ENCODE assay signal across 9 cellular contexts in genomic region chr6:164106345-164106769, GRCh38.
DNase-seq lines count a peak whose midpoint lies in the region; ATAC-seq, FAIRE-seq and TF ChIP-seq lines count a peak whose summit lies in the region.
"Had no signal": no experiment of that assay in that cellular context is flagged by ENCODE, and none has a peak within 500 bp of the region (broad histone marks: within the 10 kb centered on the region; RNA-seq: fewer than 3 reads in every experiment).

No MANE protein-coding gene starts in this region.

- H3K36me3 ChIP-seq in K562 (ENCODE audit: control insufficient read depth, insufficient read depth, low read length) (no peaks in the 10 kb centered on the region), mesendoderm (ENCODE audit: control insufficient read depth, insufficient read depth, low read length) (no peaks in the 10 kb centered on the region), transverse colon (no peaks in the 10 kb centered on the region)

- no TSS peak for BruUV-seq in K562 (replicated peaks; lab: Mats Ljungman, UMichigan)

- no peak overlapping the region for H3K56ac ChIP-seq in mesendoderm (ENCODE audit: low read length)

- H4K8ac ChIP-seq in mesendoderm (ENCODE audit: low read depth, low read length) = no peak overlapping the region

- no peak overlapping the region for H2AK5ac ChIP-seq in mesendoderm (ENCODE audit: low read length)

- DNase-seq in DMS114 treated with DMSO at 0.1 percent for 48 hours (lab: John Stamatoyannopoulos, UW; ENCODE audit: unreplicated experiment) (peak; percentile 0), K562 (ENCODE audit: extremely low read depth in 1 of 4, low spot score in 3 of 4) (peak; percentile 68 to 74 (median 70)), mesendoderm (peak; percentile 58), NCI-H1105 treated with DMSO at 0.1 percent for 48 hours (lab: John Stamatoyannopoulos, UW) (no peak), CD1c-positive myeloid dendritic cell (ENCODE audit: extremely low spot score) (no peak), transverse colon (no peak)

- peak overlapping the region; percentile 64 for H3K4me2 ChIP-seq in K562 (ENCODE audit: insufficient read depth, low read length)
- no peak overlapping the region for H3K4me2 ChIP-seq in mesendoderm (ENCODE audit: low read length)

- TF ChIP-seq CTCF in K562 (IDR thresholded peaks at IDR 0.05 in 2 of 3, conservative IDR thresholded peaks at IDR 0.05 in 1 of 3; ENCODE audit: insufficient read depth in 2 of 3, low read depth in 1 of 3, low read length in 3 of 3) = peak; percentile 61 to 82 (median 68)
- no peak for TF ChIP-seq CTCF in transverse colon (IDR thresholded peaks at IDR 0.05)

- H4K5ac ChIP-seq in mesendoderm (ENCODE audit: low read length) = no peak overlapping the region

- H4K20me1 ChIP-seq in K562 (replicated peaks; ENCODE audit: control insufficient read depth, insufficient read depth, low read length) = no peaks in the 10 kb centered on the region

- H3K9me3 ChIP-seq in K562 (replicated peaks; ENCODE audit: control insufficient read depth, insufficient read depth, low read depth, low read length) (no peaks in the 10 kb centered on the region), transverse colon (no peaks in the 10 kb centered on the region)

- POLR2A ChIA-PET in K562 (lab: Yijun Ruan, JAX) = no interaction called here

- H3K27ac ChIP-seq in K562 (ENCODE audit: extremely low read depth, low read depth, low read length) (no peak overlapping the region), mesendoderm (ENCODE audit: low read depth, low read length) (no peak overlapping the region), transverse colon (no peak overlapping the region)

- intact Hi-C loops in K562 (cut with micrococcal nuclease) = loop anchor here (5.0 to 10.0 kb wide), 4 partner anchors 149 to 924 kb away; partner anchors contain the start of gene QKI
- intact Hi-C loops in transverse colon (cut with DNase I; ENCODE audit: low total_unique reads) = no loop called here

- H3K4me3 ChIP-seq in K562 = peak overlapping the region; percentile 14; the same call in 1 of the 2 replicates
- no peak overlapping the region for H3K4me3 ChIP-seq in mesendoderm (ENCODE audit: low read length)
- no peak overlapping the region for H3K4me3 ChIP-seq in transverse colon

- no peak overlapping the region for H3K23ac ChIP-seq in mesendoderm (ENCODE audit: low read length)

- no peak overlapping the region for H3K18ac ChIP-seq in mesendoderm (ENCODE audit: low read length)

- H2BK15ac ChIP-seq in mesendoderm (replicated peaks; ENCODE audit: low read depth) = no peak overlapping the region

- no peak overlapping the region for H2BK120ac ChIP-seq in mesendoderm (ENCODE audit: low read depth, low read length)

- H3K4ac ChIP-seq in mesendoderm (ENCODE audit: low read depth, low read length) = no peak overlapping the region

- H3K27me3 ChIP-seq in K562 (ENCODE audit: control insufficient read depth in 2 of 2, insufficient read depth in 2 of 2, low read length in 2 of 2) (peaks cover 2 to 12% of the 10 kb centered on the region in 2 experiments; a peak in 2 of 5 replicates), mesendoderm (ENCODE audit: insufficient read depth, low read length, poor library complexity) (no peaks in the 10 kb centered on the region), transverse colon (no peaks in the 10 kb centered on the region)

- H3K4me1 ChIP-seq in K562 (replicated peaks in 1 of 2; ENCODE audit: control insufficient read depth in 2 of 2, insufficient read depth in 2 of 2, low read length in 2 of 2) = peaks cover 5 to 21% of the 10 kb centered on the region in 2 experiments; a peak in 4 of 5 replicates
- H3K4me1 ChIP-seq in mesendoderm (ENCODE audit: control insufficient read depth, low read depth, low read length) = peaks cover 3% of the 10 kb centered on the region
- peaks cover 0 to 5% (median 0%) of the 10 kb centered on the region in 4 donors for H3K4me1 ChIP-seq in transverse colon

- TF ChIP-seq EP300 in K562 (IDR thresholded peaks at IDR 0.05; ENCODE audit: low read length) = no peak
- TF ChIP-seq EP300 in transverse colon (IDR thresholded peaks at IDR 0.05; ENCODE audit: low read depth) = no peak

- no peaks in the 10 kb centered on the region for H3K79me1 ChIP-seq in mesendoderm (ENCODE audit: low read length)

- no peak overlapping the region for H2BK5ac ChIP-seq in mesendoderm (ENCODE audit: low read length)

- H3K9me1 ChIP-seq in K562 (ENCODE audit: control insufficient read depth, insufficient read depth, low read length) = no peaks in the 10 kb centered on the region

- FAIRE-seq in K562 (lab: Jason Lieb, UNC) = peak; percentile 75

- in situ Hi-C loops in K562 (cut with MboI) (loop anchor here (5.0 to 10.0 kb wide), 2 partner anchors 682 to 924 kb away; no protein-coding TSS in a partner anchor), transverse colon (cut with MboI; ENCODE audit: low pct_ligation_motif_present in 1 of 4, low pct_unique_long_range_greater_than_20kb in 1 of 4, low sequenced_read_pairs in 3 of 4) (no loop called here)

- peak overlapping the region in 1 of 2 experiments; percentile 11; a peak in 1 of 4 replicates for H3K9ac ChIP-seq in K562 (ENCODE audit: insufficient read depth in 1 of 2, low read depth in 2 of 2, low read length in 2 of 2)
- H3K9ac ChIP-seq in mesendoderm (ENCODE audit: low read length) = no peak overlapping the region

- CTCF ChIA-PET in K562 (lab: Yijun Ruan, JAX; ENCODE audit: low intra/inter-chr PET ratio) = no interaction called here

- H3K79me2 ChIP-seq in K562 (ENCODE audit: control insufficient read depth, insufficient read depth, low read length) (no peaks in the 10 kb centered on the region), mesendoderm (ENCODE audit: control insufficient read depth, insufficient read depth, low read length) (no peaks in the 10 kb centered on the region)

- WGBS in K562 (ENCODE audit: insufficient coverage, low coverage, missing lambda C conversion rate) = 7% methylated on average over 17 of the region's 17 CpGs
- WGBS in mesendoderm (ENCODE audit: extremely low coverage, insufficient coverage, low lambda C conversion rate) = no CpG with 5 or more reads among the region's 17 CpGs
- 62% methylated on average over 12 of the region's 17 CpGs; no CpG with 5 or more reads in 1 of the 2 donors for WGBS in transverse colon (ENCODE audit: low coverage in 1 of 2), 2 donors

- H2AFZ ChIP-seq in K562 (ENCODE audit: low read depth, low read length) = peak overlapping the region; percentile 86

- peak; percentile 60 to 72 for TF ChIP-seq RAD21 in K562 (CRISPR knock-in tag; conservative IDR thresholded peaks at IDR 0.05 in 1 of 2, IDR thresholded peaks at IDR 0.05 in 1 of 2)

- TF ChIP-seq POLR2A in K562 (conservative IDR thresholded peaks at IDR 0.05) (no peak), transverse colon (IDR thresholded peaks at IDR 0.05) (no peak)

- ATAC-seq in HG02884 (IDR thresholded peaks at IDR 0.05; ENCODE audit: unreplicated experiment) (peak; percentile 52), K562 (peak; percentile 86), GM21381 (IDR thresholded peaks at IDR 0.05; ENCODE audit: unreplicated experiment) (no peak)
- ATAC-seq: left lobe of liver had no signal

TF ChIP-seq in K562, 482 proteins besides CTCF, POLR2A, EP300 and RAD21 (continues in another document):
- TF ChIP-seq RBM25 (IDR thresholded peaks at IDR 0.05; ENCODE audit: low read depth, low read length, severe bottlenecking) (no peak), PREB (CRISPR knock-in tag; IDR thresholded peaks at IDR 0.05) (no peak), CCAR2 (IDR thresholded peaks at IDR 0.05; ENCODE audit: low read depth, low read length) (no peak), ZNF699 (CRISPR knock-in tag; IDR thresholded peaks at IDR 0.05; ENCODE audit: insufficient replicate concordance) (no peak), ZNF41 (CRISPR knock-in tag; conservative IDR thresholded peaks at IDR 0.05) (no peak), SP1 (CRISPR knock-in tag; IDR thresholded peaks at IDR 0.05) (no peak), CAMTA2 (CRISPR knock-in tag; conservative IDR thresholded peaks at IDR 0.05) (no peak), CREBBP (IDR thresholded peaks at IDR 0.05; ENCODE audit: low read depth, low read length) (no peak), JUND (IDR thresholded peaks at IDR 0.05; ENCODE audit: borderline replicate concordance, low read depth, low read length) (no peak), JUND (tag; IDR thresholded peaks at IDR 0.05; ENCODE audit: borderline replicate concordance, low read depth, low read length) (no peak), HSF4 (CRISPR knock-in tag; IDR thresholded peaks at IDR 0.05; ENCODE audit: borderline replicate concordance) (no peak), MAFG (tag; conservative IDR thresholded peaks at IDR 0.05) (no peak), PHF20 (IDR thresholded peaks at IDR 0.05; ENCODE audit: partially characterized antibody) (no peak), ZBTB8A (IDR thresholded peaks at IDR 0.05; ENCODE audit: partially characterized antibody) (no peak), NR2C1 (IDR thresholded peaks at IDR 0.05) (no peak), NR2C1 (tag; IDR thresholded peaks at IDR 0.05) (no peak), RUNX1 (IDR thresholded peaks at IDR 0.05; ENCODE audit: low read depth) (no peak), KDM1A (IDR thresholded peaks at IDR 0.05) (no peak), WHSC1 (IDR thresholded peaks at IDR 0.05; ENCODE audit: low read length) (no peak), NR4A1 (CRISPR knock-in tag; IDR thresholded peaks at IDR 0.05) (no peak), NR4A1 (tag; IDR thresholded peaks at IDR 0.05) (no peak), TAF15 (IDR thresholded peaks at IDR 0.05; ENCODE audit: low read depth, low read length) (no peak), ZZZ3 (IDR thresholded peaks at IDR 0.05) (no peak)

Comparison
In these comparisons a context has a peak if more than half of its experiments do, and no peak if none do; other contexts are left out.
1. DNase-seq: peak in DMS114 treated with DMSO at 0.1 percent for 48 hours (single experiment), K562 (4 of 4) and mesendoderm (single experiment); none in NCI-H1105 treated with DMSO at 0.1 percent for 48 hours (single experiment), CD1c-positive myeloid dendritic cell (single experiment) and transverse colon (single experiment).
2. CTCF ChIP-seq: peak in K562 (3 of 3); none in transverse colon (0 of 5).